8 cellular contexts compared by ENCODE assay signal in genomic region chr6:26157150-26157837, GRCh38.
A peak's percentile ranks its signal among the peaks of the same experiment; 100 is the strongest.
DNase-seq lines count a peak whose midpoint lies in the region; ATAC-seq and TF ChIP-seq lines count a peak whose summit lies in the region.

No MANE protein-coding gene starts in this region.

- H3K27ac ChIP-seq in HUES64 (ENCODE audit: low read depth, low read length) (peak overlapping the region; percentile 98), SJCRH30 (peak overlapping the region; percentile 97), right atrium auricular region (peak overlapping the region; percentile 96 to 97)

- H3K9ac ChIP-seq in HUES64 (ENCODE audit: low read depth, low read length) = peak overlapping the region; percentile 99

- no peak for TF ChIP-seq CTCF in right atrium auricular region (IDR thresholded peaks at IDR 0.05)

- peaks cover 34% of the 10 kb centered on the region for H3K36me3 Mint-ChIP-seq in activated naive CD8-positive, alpha-beta T cell treated with anti-CD3 and anti-CD28 coated beads for 36 hours

- H3K9me3 ChIP-seq in HUES64 (ENCODE audit: insufficient read depth, low read depth, low read length) (no peaks in the 10 kb centered on the region), SJCRH30 (replicated peaks) (no peaks in the 10 kb centered on the region), right atrium auricular region (no peaks in the 10 kb centered on the region)

- under 1% methylated on average over 29 of the region's 29 CpGs for WGBS in HUES64

- H3K4me1 Mint-ChIP-seq in activated naive CD8-positive, alpha-beta T cell treated with anti-CD3 and anti-CD28 coated beads for 36 hours = peaks cover 57% of the 10 kb centered on the region

- H3K4me1 ChIP-seq in HUES64 (ENCODE audit: insufficient read depth, low read length) (peaks cover 8% of the 10 kb centered on the region; the same call in 1 of the 2 replicates), SJCRH30 (peaks cover 2% of the 10 kb centered on the region; the same call in 1 of the 2 replicates), right atrium auricular region (peaks cover 0 to 20% of the 10 kb centered on the region in 2 donors)

- H3K27me3 ChIP-seq in HUES64 (ENCODE audit: insufficient read depth, low read length) = no peaks in the 10 kb centered on the region
- no peaks in the 10 kb centered on the region for H3K27me3 ChIP-seq in SJCRH30
- H3K27me3 ChIP-seq in right atrium auricular region = no peaks in the 10 kb centered on the region

- H3K36me3 ChIP-seq in HUES64 (ENCODE audit: insufficient read depth, low read length) = no peaks in the 10 kb centered on the region
- H3K36me3 ChIP-seq in SJCRH30 = no peaks in the 10 kb centered on the region
- H3K36me3 ChIP-seq in right atrium auricular region = no peaks in the 10 kb centered on the region

- DNase-seq in DMS53 treated with DMSO at 0.1 percent for 48 hours (lab: John Stamatoyannopoulos, UW; ENCODE audit: unreplicated experiment) (peak; percentile 95), SJCRH30 (peak; percentile 81), right atrium auricular region (ENCODE audit: low spot score) (peak; percentile 77), putamen (ENCODE audit: low spot score) (peak; percentile 49), EL (no peak)
- DNase-seq in activated naive CD8-positive, alpha-beta T cell treated with anti-CD3 and anti-CD28 coated beads for 36 hours = peak; percentile 78

- H3K4me3 ChIP-seq in HUES64 (ENCODE audit: low read length) (peak overlapping the region; percentile 94), SJCRH30 (peak overlapping the region; percentile 63), right atrium auricular region (peak overlapping the region; percentile 67 to 84)

- peaks cover 29% of the 10 kb centered on the region for H3K27me3 Mint-ChIP-seq in activated naive CD8-positive, alpha-beta T cell treated with anti-CD3 and anti-CD28 coated beads for 36 hours

- H3K4me3 Mint-ChIP-seq in activated naive CD8-positive, alpha-beta T cell treated with anti-CD3 and anti-CD28 coated beads for 36 hours = peak overlapping the region; percentile 89

- ATAC-seq in GM21528 (IDR thresholded peaks at IDR 0.05; ENCODE audit: low FRiP score, unreplicated experiment) = peak; percentile 22

- H3K27ac Mint-ChIP-seq in activated naive CD8-positive, alpha-beta T cell treated with anti-CD3 and anti-CD28 coated beads for 36 hours = peak overlapping the region; percentile 95

- peaks cover 4% of the 10 kb centered on the region for H3K9me3 Mint-ChIP-seq in activated naive CD8-positive, alpha-beta T cell treated with anti-CD3 and anti-CD28 coated beads for 36 hours
